ENCODE assay signal across 17 cellular contexts in genomic region chr17:602436-602835, GRCh38.
DNase-seq lines count a peak whose midpoint lies in the region; FAIRE-seq and TF ChIP-seq lines count a peak whose summit lies in the region.
"Had no signal": no experiment of that assay in that cellular context is flagged by ENCODE, and none has a peak within 500 bp of the region (broad histone marks: within the 10 kb centered on the region; RNA-seq: fewer than 3 reads in every experiment).

No MANE protein-coding gene starts in this region.

- no peak overlapping the region for H3K27ac ChIP-seq in astrocyte (ENCODE audit: low read depth, low read length)
- H3K27ac ChIP-seq in sigmoid colon = peak overlapping the region in 3 of 4 donors; percentile 53 to 79 (median 74)
- H3K27ac ChIP-seq in OCI-LY7 (ENCODE audit: low read depth, low read length, poor library complexity, severe bottlenecking) = no peak overlapping the region
- peak overlapping the region in 1 of 4 donors; percentile 36 for H3K27ac ChIP-seq in esophagus muscularis mucosa (replicated peaks in 1 of 4)

- 83 to 89% methylated on average over 5 of the region's 5 CpGs for WGBS in sigmoid colon, 2 donors
- 94% methylated on average over 5 of the region's 5 CpGs for WGBS in esophagus muscularis mucosa

- FAIRE-seq in astrocyte (lab: Jason Lieb, UNC) = no peak
- FAIRE-seq: GM12891 had no signal

- no peak for TF ChIP-seq CTCF in astrocyte (IDR thresholded peaks at IDR 0.05; ENCODE audit: insufficient read depth, low read depth, low read length)
- TF ChIP-seq CTCF in sigmoid colon (IDR thresholded peaks at IDR 0.05) = no peak
- TF ChIP-seq CTCF in OCI-LY7 (conservative IDR thresholded peaks at IDR 0.05; ENCODE audit: low read length) = no peak
- TF ChIP-seq CTCF in esophagus muscularis mucosa (IDR thresholded peaks at IDR 0.05) = no peak

- no peak overlapping the region for H2AFZ ChIP-seq in astrocyte (ENCODE audit: low read depth, low read length)
- H2AFZ ChIP-seq in OCI-LY7 (ENCODE audit: low read length) = no peak overlapping the region

- intact Hi-C loops in sigmoid colon (cut with DNase I) = loop anchor here (5.0 kb wide), 1 partner anchor 85 kb away; no protein-coding TSS in a partner anchor
- intact Hi-C loops in OCI-LY7 (cut with micrococcal nuclease; ENCODE audit: unreplicated experiment) = no loop called here
- intact Hi-C loops in esophagus muscularis mucosa (cut with DNase I) = no loop called here

- H3K27me3 ChIP-seq in astrocyte (ENCODE audit: insufficient read depth, low read length) (no peaks in the 10 kb centered on the region), sigmoid colon (no peaks in the 10 kb centered on the region), esophagus muscularis mucosa (no peaks in the 10 kb centered on the region)
- H3K27me3 ChIP-seq: adrenal gland had no signal

- H3K4me2 ChIP-seq in astrocyte (ENCODE audit: low read length) (no peak overlapping the region), OCI-LY7 (ENCODE audit: low read length) (no peak overlapping the region)

- H3K27me3 Mint-ChIP-seq in astrocyte (ENCODE audit: low read depth, unreplicated experiment) = no peaks in the 10 kb centered on the region
- H3K27me3 Mint-ChIP-seq: activated CD4-positive, alpha-beta T cell treated with anti-CD3 and anti-CD28 coated beads, Interleukin-2, amount 10 ng/mL, durations not matched to agents 24 days and 14 days; CD4-positive, alpha-beta memory T cell; IgD-negative memory B cell; memory B cell had no signal

- peaks cover 1% of the 10 kb centered on the region for H3K4me1 Mint-ChIP-seq in astrocyte (ENCODE audit: low read depth, unreplicated experiment)
- H3K4me1 Mint-ChIP-seq: CD4-positive, alpha-beta memory T cell; memory B cell had no signal

- H3K9me2 ChIP-seq in OCI-LY7 (ENCODE audit: insufficient read depth, low read length) = no peaks in the 10 kb centered on the region

- TF ChIP-seq EP300 in sigmoid colon (IDR thresholded peaks at IDR 0.05) = no peak
- no peak for TF ChIP-seq EP300 in esophagus muscularis mucosa (IDR thresholded peaks at IDR 0.05)

- H3K36me3 ChIP-seq in astrocyte (ENCODE audit: insufficient read depth, low read length) (peaks cover 2% of the 10 kb centered on the region), sigmoid colon (peaks cover 0 to 8% (median 2%) of the 10 kb centered on the region in 4 donors), OCI-LY7 (ENCODE audit: insufficient read depth, low read length) (0 out of 2 replicates have a peak, but pooled peaks cover 7% of the 10 kb centered on the region), esophagus muscularis mucosa (peaks cover 0 to 33% (median 15%) of the 10 kb centered on the region in 4 donors)
- H3K36me3 ChIP-seq: adrenal gland had no signal

- POLR2A ChIA-PET in OCI-LY7 (lab: Charles Lee) = no interaction called here

- no peak overlapping the region for H3K9ac ChIP-seq in astrocyte (ENCODE audit: low read length)

- H3K9me3 ChIP-seq in astrocyte (ENCODE audit: insufficient read depth, low read depth, low read length) = no peaks in the 10 kb centered on the region
- H3K9me3 ChIP-seq in sigmoid colon = no peaks in the 10 kb centered on the region
- no peaks in the 10 kb centered on the region for H3K9me3 ChIP-seq in OCI-LY7 (ENCODE audit: low read length)
- H3K9me3 ChIP-seq in esophagus muscularis mucosa = no peaks in the 10 kb centered on the region
- H3K9me3 ChIP-seq: adrenal gland had no signal

- peak overlapping the region; percentile 55 for H3K27ac Mint-ChIP-seq in astrocyte (ENCODE audit: unreplicated experiment)
- H3K27ac Mint-ChIP-seq: activated CD4-positive, alpha-beta T cell treated with anti-CD3 and anti-CD28 coated beads, Interleukin-2, amount 10 ng/mL, durations not matched to agents 24 days and 14 days; memory B cell had no signal

- H3K9me3 Mint-ChIP-seq in astrocyte (ENCODE audit: unreplicated experiment) = no peaks in the 10 kb centered on the region
- H3K9me3 Mint-ChIP-seq: activated CD4-positive, alpha-beta T cell treated with anti-CD3 and anti-CD28 coated beads, Interleukin-2, amount 10 ng/mL, durations not matched to agents 24 days and 14 days; CD4-positive, alpha-beta memory T cell; IgD-negative memory B cell; memory B cell had no signal

- peaks cover 20% of the 10 kb centered on the region for H3K4me1 ChIP-seq in astrocyte (ENCODE audit: insufficient read depth, low read length)
- peaks cover 0 to 24% (median 23%) of the 10 kb centered on the region in 4 donors for H3K4me1 ChIP-seq in sigmoid colon
- no peaks in the 10 kb centered on the region for H3K4me1 ChIP-seq in OCI-LY7 (ENCODE audit: insufficient read depth, low read length, poor library complexity, severe bottlenecking)
- peaks cover 6 to 23% (median 20%) of the 10 kb centered on the region in 4 donors for H3K4me1 ChIP-seq in esophagus muscularis mucosa

- H4K20me1 ChIP-seq in astrocyte (ENCODE audit: insufficient read depth, low read length) = no peaks in the 10 kb centered on the region
- no peaks in the 10 kb centered on the region for H4K20me1 ChIP-seq in OCI-LY7 (ENCODE audit: insufficient read depth, low read length)

- H3K79me2 ChIP-seq in astrocyte (ENCODE audit: insufficient read depth, low read length) = no peaks in the 10 kb centered on the region
- no peaks in the 10 kb centered on the region for H3K79me2 ChIP-seq in OCI-LY7 (ENCODE audit: insufficient read depth, low read depth, low read length)

- CTCF ChIA-PET in OCI-LY7 (lab: Charles Lee; ENCODE audit: unreplicated experiment) = interaction anchor here (1.0 kb wide), 1 partner anchor 96 kb away, joined by 3 read pairs; no protein-coding TSS in a partner anchor

- BruUV-seq in OCI-LY7 (replicated peaks; lab: Mats Ljungman, UMichigan) = no TSS peak

- no peak overlapping the region for H3K4me3 ChIP-seq in astrocyte (ENCODE audit: insufficient read depth, low read depth, low read length)
- H3K4me3 ChIP-seq in sigmoid colon = no peak overlapping the region
- no peak overlapping the region for H3K4me3 ChIP-seq in OCI-LY7 (ENCODE audit: low read depth, low read length, poor library complexity, severe bottlenecking)
- no peak overlapping the region for H3K4me3 ChIP-seq in esophagus muscularis mucosa
- H3K4me3 ChIP-seq: adrenal gland had no signal

- no peak for TF ChIP-seq POLR2A in sigmoid colon (IDR thresholded peaks at IDR 0.05)
- TF ChIP-seq POLR2A in esophagus muscularis mucosa (IDR thresholded peaks at IDR 0.05; ENCODE audit: low read depth) = no peak

- H3K4me3 Mint-ChIP-seq in astrocyte (ENCODE audit: unreplicated experiment) = no peak overlapping the region
- H3K4me3 Mint-ChIP-seq: activated CD4-positive, alpha-beta T cell treated with anti-CD3 and anti-CD28 coated beads, Interleukin-2, amount 10 ng/mL, durations not matched to agents 24 days and 14 days; IgD-negative memory B cell; memory B cell had no signal

- DNase-seq in DMS 273 treated with DMSO at 0.1 percent for 48 hours (lab: John Stamatoyannopoulos, UW) = peak; percentile 76
- no peak for DNase-seq in astrocyte (ENCODE audit: low read depth)
- DNase-seq in left kidney (ENCODE audit: low read depth, low spot score) = peak; percentile 47
- no peak for DNase-seq in sigmoid colon
- DNase-seq in OCI-LY7 (ENCODE audit: low spot score) = no peak
- no peak for DNase-seq in esophagus muscularis mucosa (ENCODE audit: extremely low spot score)
- no peak for DNase-seq in activated gamma-delta T cell treated with Interleukin-2 at 50 U/mL for 16 hours
- no peak for DNase-seq in stimulated activated CD4-positive, alpha-beta T cell treated with anti-CD3 and anti-CD28 coated beads, Interleukin-1b, Interleukin-23, amount 100 ng/mL, for 48 hours
- DNase-seq: activated CD4-positive, alpha-beta T cell treated with anti-CD3 and anti-CD28 coated beads, Interleukin-2, amount 10 ng/mL, durations not matched to agents 24 days and 14 days; activated T-cell treated with anti-CD3 and anti-CD28 coated beads, Interleukin-2, amount 50 U/mL, for 1 hour; CD4-positive, alpha-beta memory T cell; HCEC 1CT; NK-92 treated with Interleukin-12 subunit alpha and Interleukin-12 subunit beta, amount 100 ng/mL, for 24 hours had no signal

- peaks cover 33% of the 10 kb centered on the region for H3K36me3 Mint-ChIP-seq in astrocyte (ENCODE audit: low read depth, unreplicated experiment)

Comparison
In these comparisons a context has a peak if more than half of its experiments do, and no peak if none do; other contexts are left out.
1. DNase-seq: peak in DMS 273 treated with DMSO at 0.1 percent for 48 hours (single experiment) and left kidney (single experiment); none in astrocyte (single experiment), sigmoid colon (single experiment), OCI-LY7 (single experiment), esophagus muscularis mucosa (single experiment), activated gamma-delta T cell treated with Interleukin-2 at 50 U/mL for 16 hours (single experiment) and stimulated activated CD4-positive, alpha-beta T cell treated with anti-CD3 and anti-CD28 coated beads, Interleukin-1b, Interleukin-23, amount 100 ng/mL, for 48 hours (single experiment).
2. H3K27ac ChIP-seq: peak in sigmoid colon (3 of 4); none in astrocyte (single experiment) and OCI-LY7 (single experiment).